ENCODE assay signal across 8 cellular contexts in genomic region chr1:113872219-113872934, GRCh38. TPM values are rescaled to one million over a fixed set of nuclear protein-coding genes. Genes with fewer than 3 reads are reported as not detected.
A peak's percentile ranks its signal among the peaks of the same experiment; 100 is the strongest.
DNase-seq lines count a peak whose midpoint lies in the region; ATAC-seq and TF ChIP-seq lines count a peak whose summit lies in the region.

No MANE protein-coding gene starts in this region.

- H3K9ac ChIP-seq in colonic mucosa (ENCODE audit: low read depth in 2 of 2, low read length in 2 of 2) (peak overlapping the region in 1 of 2 donors; percentile 48), subcutaneous abdominal adipose tissue (ENCODE audit: low read length in 5 of 5) (peak overlapping the region in 1 of 5 donors; percentile 23)

- H3K9me3 Mint-ChIP-seq in activated CD4-positive, alpha-beta T cell treated with anti-CD3 and anti-CD28 coated beads, Interleukin-2, amount 10 ng/mL, durations not matched to agents 7 days and 5 days = peaks cover 4% of the 10 kb centered on the region

- DNase-seq in activated CD4-positive, alpha-beta T cell treated with anti-CD3 and anti-CD28 coated beads, Interleukin-2, amount 10 ng/mL, durations not matched to agents 7 days and 5 days = peak; percentile 18
- no peak for DNase-seq in activated CD4-positive, alpha-beta T cell treated with anti-CD3 and anti-CD28 coated beads, Interleukin-2, amount 50 U/mL, for 4 hours
- DNase-seq in NCI-H226 (peak; percentile 2), colonic mucosa (no peak), aorta (no peak)
- DNase-seq in activated CD4-positive, CD25-positive, alpha-beta regulatory T cell (lab: John Stamatoyannopoulos, UW) = no peak

- H3K27me3 ChIP-seq in colonic mucosa (no peaks in the 10 kb centered on the region), subcutaneous abdominal adipose tissue (ENCODE audit: control insufficient read depth in 5 of 5, insufficient read depth in 4 of 5, low read length in 5 of 5) (no peaks in the 10 kb centered on the region), aorta (ENCODE audit: control insufficient read depth in 1 of 2, insufficient read depth in 2 of 2, low read length in 1 of 2) (no peaks in the 10 kb centered on the region)

- H3K36me3 ChIP-seq in colonic mucosa (no peaks in the 10 kb centered on the region), subcutaneous abdominal adipose tissue (ENCODE audit: control insufficient read depth in 5 of 5, insufficient read depth in 5 of 5, low read length in 5 of 5) (no peaks in the 10 kb centered on the region), aorta (ENCODE audit: control insufficient read depth in 1 of 2, insufficient read depth in 2 of 2, low read length in 1 of 2) (no peaks in the 10 kb centered on the region)

- H3K9me3 ChIP-seq in colonic mucosa (no peaks in the 10 kb centered on the region), subcutaneous abdominal adipose tissue (ENCODE audit: control insufficient read depth in 5 of 5, low read length in 5 of 5) (no peaks in the 10 kb centered on the region), aorta (ENCODE audit: control insufficient read depth, low read length) (no peaks in the 10 kb centered on the region)

- H3K4me1 Mint-ChIP-seq in activated CD4-positive, alpha-beta T cell treated with anti-CD3 and anti-CD28 coated beads, Interleukin-2, amount 10 ng/mL, durations not matched to agents 7 days and 5 days = peaks cover 72% of the 10 kb centered on the region

- CTCF ChIA-PET in activated CD4-positive, alpha-beta T cell treated with anti-CD3 and anti-CD28 coated beads, Interleukin-2, amount 10 ng/mL, durations not matched to agents 7 days and 5 days (lab: Charles Lee) = no interaction called here

- no peaks in the 10 kb centered on the region for H3K27me3 Mint-ChIP-seq in activated CD4-positive, alpha-beta T cell treated with anti-CD3 and anti-CD28 coated beads, Interleukin-2, amount 10 ng/mL, durations not matched to agents 7 days and 5 days

- POLR2A ChIA-PET in activated CD4-positive, alpha-beta T cell treated with anti-CD3 and anti-CD28 coated beads, Interleukin-2, amount 10 ng/mL, durations not matched to agents 7 days and 5 days (lab: Charles Lee) = interaction anchor here (0.9 kb wide), 1 partner anchor 32 kb away, joined by 3 read pairs; the partner anchor contains the start of gene AP4B1

- intact Hi-C loops in colonic mucosa (cut with DNase I) (no loop called here), aorta (cut with DNase I) (no loop called here)

- no peak overlapping the region for H3K4me3 ChIP-seq in colonic mucosa
- peak overlapping the region in 1 of 5 donors; percentile 15 for H3K4me3 ChIP-seq in subcutaneous abdominal adipose tissue (ENCODE audit: low read depth in 1 of 5, low read length in 5 of 5)
- H3K4me3 ChIP-seq in aorta (ENCODE audit: low read length in 2 of 2) = no peak overlapping the region

- H3K4me1 ChIP-seq in colonic mucosa = no peaks in the 10 kb centered on the region
- H3K4me1 ChIP-seq in subcutaneous abdominal adipose tissue (ENCODE audit: control insufficient read depth in 5 of 5, insufficient read depth in 5 of 5, low read length in 5 of 5) = peaks cover 0 to 16% (median 9%) of the 10 kb centered on the region in 5 donors
- H3K4me1 ChIP-seq in aorta (ENCODE audit: control insufficient read depth in 1 of 2, insufficient read depth in 2 of 2, low read length in 2 of 2) = no peaks in the 10 kb centered on the region

- TF ChIP-seq CTCF in colonic mucosa (IDR thresholded peaks at IDR 0.05) = no peak

- H3K4me3 Mint-ChIP-seq in activated CD4-positive, alpha-beta T cell treated with anti-CD3 and anti-CD28 coated beads, Interleukin-2, amount 10 ng/mL, durations not matched to agents 7 days and 5 days = peak overlapping the region; percentile 92

- no peak for ATAC-seq in aorta (ENCODE audit: low FRiP score)
- ATAC-seq in GM21576 (IDR thresholded peaks at IDR 0.05; ENCODE audit: unreplicated experiment) = no peak

- H3K27ac ChIP-seq in colonic mucosa (peak overlapping the region; percentile 61), subcutaneous abdominal adipose tissue (ENCODE audit: low read depth, low read length) (peak overlapping the region; percentile 33), aorta (ENCODE audit: low read depth in 1 of 2, low read length in 2 of 2) (no peak overlapping the region)

- peaks cover 34% of the 10 kb centered on the region for H3K36me3 Mint-ChIP-seq in activated CD4-positive, alpha-beta T cell treated with anti-CD3 and anti-CD28 coated beads, Interleukin-2, amount 10 ng/mL, durations not matched to agents 7 days and 5 days (ENCODE audit: low read depth)

- peak overlapping the region; percentile 98 for H3K27ac Mint-ChIP-seq in activated CD4-positive, alpha-beta T cell treated with anti-CD3 and anti-CD28 coated beads, Interleukin-2, amount 10 ng/mL, durations not matched to agents 7 days and 5 days

RNA-seq across cellular contexts. Expression of gene PTPN22, which starts 0.9 kb away (rescaled TPM):
- 10 to 100 TPM; 62.8 to 74.6 TPM for total RNA-seq in activated CD4-positive, alpha-beta T cell treated with anti-CD3 and anti-CD28 coated beads, Interleukin-2, amount 10 ng/mL, durations not matched to agents 7 days and 5 days
- total RNA-seq in colonic mucosa (1 to 10 TPM; 3.7 to 5.9 TPM), aorta (1 to 10 TPM; 4.7 to 6.7 TPM)
- under 1 TPM; 0.50 to 0.59 TPM for polyA plus RNA-seq in aorta

RNA-seq across cellular contexts. Expression of gene BCL2L15, which starts 15.0 kb away (rescaled TPM):
- total RNA-seq in activated CD4-positive, alpha-beta T cell treated with anti-CD3 and anti-CD28 coated beads, Interleukin-2, amount 10 ng/mL, durations not matched to agents 7 days and 5 days = 1 to 10 TPM in 1 of 2 experiments, under 1 TPM in 1; 0.98 to 1.1 TPM
- total RNA-seq in colonic mucosa (100 to 1,000 TPM; 116 to 191 TPM), aorta (1 to 10 TPM in 1 of 2 donors, under 1 TPM in 1; 0.36 to 2.2 TPM)
- 10 to 100 TPM in 1 of 2 donors, under 1 TPM in 1; 0.38 to 36.1 TPM for polyA plus RNA-seq in aorta

RNA-seq across cellular contexts. Expression of gene AP4B1, which starts 32.2 kb away (rescaled TPM):
- total RNA-seq in activated CD4-positive, alpha-beta T cell treated with anti-CD3 and anti-CD28 coated beads, Interleukin-2, amount 10 ng/mL, durations not matched to agents 7 days and 5 days = 10 to 100 TPM; 39.4 to 41.9 TPM
- total RNA-seq in colonic mucosa (10 to 100 TPM; 19.7 to 31.5 TPM), aorta (10 to 100 TPM; 15.7 to 24.8 TPM)
- 10 to 100 TPM in 1 of 2 donors, 1 to 10 TPM in 1; 8.5 to 35.4 TPM for polyA plus RNA-seq in aorta

RNA-seq across cellular contexts. Expression of gene DCLRE1B, which starts 32.7 kb away (rescaled TPM):
- total RNA-seq in activated CD4-positive, alpha-beta T cell treated with anti-CD3 and anti-CD28 coated beads, Interleukin-2, amount 10 ng/mL, durations not matched to agents 7 days and 5 days = 10 to 100 TPM; 16.2 to 19.4 TPM
- total RNA-seq in colonic mucosa (1 to 10 TPM; 5.4 to 9.5 TPM), aorta (1 to 10 TPM; 4.2 to 6.3 TPM)
- polyA plus RNA-seq in aorta = 1 to 10 TPM; 1.9 to 2.6 TPM

RNA-seq across cellular contexts. Expression of gene HIPK1, which starts 56.7 kb away (rescaled TPM):
- total RNA-seq in activated CD4-positive, alpha-beta T cell treated with anti-CD3 and anti-CD28 coated beads, Interleukin-2, amount 10 ng/mL, durations not matched to agents 7 days and 5 days = 100 to 1,000 TPM in 1 of 2 experiments, 10 to 100 TPM in 1; 88.5 to 106 TPM
- 10 to 100 TPM; 61.2 to 91.2 TPM for total RNA-seq in colonic mucosa
- total RNA-seq in aorta = 10 to 100 TPM; 71.1 to 75.3 TPM
- 10 to 100 TPM; 14.9 to 19.7 TPM for polyA plus RNA-seq in aorta

Comparison
In these comparisons a context has a peak if more than half of its experiments do, and no peak if none do; other contexts are left out.
1. DNase-seq: peak in activated CD4-positive, alpha-beta T cell treated with anti-CD3 and anti-CD28 coated beads, Interleukin-2, amount 10 ng/mL, durations not matched to agents 7 days and 5 days (single experiment) and NCI-H226 (single experiment); none in activated CD4-positive, alpha-beta T cell treated with anti-CD3 and anti-CD28 coated beads, Interleukin-2, amount 50 U/mL, for 4 hours (0 of 2), colonic mucosa (single experiment), activated CD4-positive, CD25-positive, alpha-beta regulatory T cell (0 of 4) and aorta (0 of 2).
2. H3K27ac ChIP-seq: peak in colonic mucosa (single experiment) and subcutaneous abdominal adipose tissue (single experiment); none in aorta (0 of 2).
3. RNA of gene PTPN22, which starts 0.9 kb away (total RNA-seq): 62.8 to 74.6 TPM in activated CD4-positive, alpha-beta T cell treated with anti-CD3 and anti-CD28 coated beads, Interleukin-2, amount 10 ng/mL, durations not matched to agents 7 days and 5 days; 4.7 to 6.7 TPM in aorta and 3.7 to 5.9 TPM in colonic mucosa; every median in the first group is over 4 times any median in the second.
4. RNA of gene BCL2L15, which starts 15.0 kb away (total RNA-seq): 116 to 191 TPM in colonic mucosa; 0.36 to 2.2 TPM in aorta and 0.98 to 1.1 TPM in activated CD4-positive, alpha-beta T cell treated with anti-CD3 and anti-CD28 coated beads, Interleukin-2, amount 10 ng/mL, durations not matched to agents 7 days and 5 days; every median in the first group is over 10 times any median in the second.